ENCODE assay signal across 27 cellular contexts in the genomic region with DNA sequence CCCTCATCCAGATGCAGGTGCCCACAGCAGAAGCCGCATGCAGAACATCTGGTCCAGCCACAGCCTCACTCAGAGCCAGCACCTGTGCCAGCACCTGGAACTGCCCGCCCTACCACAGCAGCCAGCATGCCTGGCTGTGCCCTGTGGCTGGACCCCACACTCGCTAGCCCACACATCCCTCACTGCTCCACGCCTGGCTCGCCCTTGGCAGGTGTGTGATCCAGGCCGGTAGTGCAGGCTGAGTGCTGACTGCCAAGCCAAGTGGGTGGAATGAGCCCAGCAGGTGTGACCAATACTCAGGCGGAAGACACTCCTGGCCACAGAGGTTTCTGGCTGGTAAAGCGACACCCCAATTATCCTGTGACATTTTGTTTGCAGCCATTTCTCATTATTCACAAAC.
"Had no signal": no experiment of that assay in that cellular context is flagged by ENCODE, and none has a peak within 500 bp of the region (broad histone marks: within the 10 kb centered on the region; RNA-seq: fewer than 3 reads in every experiment).

No MANE protein-coding gene starts in this region.

- H3K9me3 Mint-ChIP-seq: activated CD4-positive, alpha-beta T cell treated with anti-CD3 and anti-CD28 coated beads, Interleukin-2, amount 10 ng/mL, durations not matched to agents 7 days and 5 days; activated naive CD4-positive, alpha-beta T cell treated with anti-CD3 and anti-CD28 coated beads, Interleukin-2, amount 50 U/mL, for 24 hours; activated naive CD8-positive, alpha-beta T cell treated with anti-CD3 and anti-CD28 coated beads, Interleukin-2, amount 10 ng/mL, durations not matched to agents 7 days and 5 days had no signal

- H3K27me3 ChIP-seq: ascending aorta, cardiac muscle cell had no signal

- H3K27ac ChIP-seq: ascending aorta, cardiac muscle cell had no signal

- H3K27ac Mint-ChIP-seq: activated CD4-positive, alpha-beta T cell treated with anti-CD3 and anti-CD28 coated beads for 36 hours; activated CD4-positive, alpha-beta T cell treated with anti-CD3 and anti-CD28 coated beads, Interleukin-2, amount 10 ng/mL, durations not matched to agents 7 days and 5 days; activated CD8-positive, alpha-beta T cell treated with anti-CD3 and anti-CD28 coated beads, Interleukin-2, amount 10 ng/mL, durations not matched to agents 7 days and 5 days; activated naive CD4-positive, alpha-beta T cell treated with anti-CD3 and anti-CD28 coated beads, Interleukin-2, amount 50 U/mL, for 24 hours; activated naive CD8-positive, alpha-beta T cell treated with anti-CD3 and anti-CD28 coated beads, Interleukin-2, amount 10 ng/mL, durations not matched to agents 7 days and 5 days; activated T-cell treated with anti-CD3 and anti-CD28 coated beads, Interleukin-2, amount 50 U/mL, for 24 hours; activated T-helper 2 cell treated with anti-CD3 and anti-CD28 coated beads, Interferon-gamma antibody, Interleukin-2, Interleukin-4, amounts not matched to agents 10 μg/mL and 5 μg/mL and 100 μg/mL, durations not matched to agents 14 hours and 24 hours and 36 hours had no signal

- H3K4me3 ChIP-seq: ascending aorta, cardiac muscle cell, K562 had no signal

- H3K36me3 ChIP-seq: ascending aorta, cardiac muscle cell had no signal

- H3K4me3 Mint-ChIP-seq: activated CD4-positive, alpha-beta T cell treated with anti-CD3 and anti-CD28 coated beads for 36 hours; activated CD4-positive, alpha-beta T cell treated with anti-CD3 and anti-CD28 coated beads, Interleukin-2, amount 10 ng/mL, durations not matched to agents 7 days and 5 days; activated CD8-positive, alpha-beta T cell treated with anti-CD3 and anti-CD28 coated beads, Interleukin-2, amount 10 ng/mL, durations not matched to agents 7 days and 5 days; activated naive CD4-positive, alpha-beta T cell treated with anti-CD3 and anti-CD28 coated beads, Interleukin-2, amount 50 U/mL, for 24 hours; activated naive CD8-positive, alpha-beta T cell treated with anti-CD3 and anti-CD28 coated beads, Interleukin-2, amount 10 ng/mL, durations not matched to agents 7 days and 5 days; activated T-cell treated with anti-CD3 and anti-CD28 coated beads, Interleukin-2, amount 50 U/mL, for 24 hours; central memory CD8-positive, alpha-beta T cell had no signal

- H3K4me1 Mint-ChIP-seq: activated CD4-positive, alpha-beta T cell treated with anti-CD3 and anti-CD28 coated beads for 36 hours; activated CD4-positive, alpha-beta T cell treated with anti-CD3 and anti-CD28 coated beads, Interleukin-2, amount 10 ng/mL, durations not matched to agents 7 days and 5 days; activated naive CD4-positive, alpha-beta T cell treated with anti-CD3 and anti-CD28 coated beads, Interleukin-2, amount 50 U/mL, for 24 hours; activated naive CD8-positive, alpha-beta T cell treated with anti-CD3 and anti-CD28 coated beads, Interleukin-2, amount 10 ng/mL, durations not matched to agents 7 days and 5 days; central memory CD8-positive, alpha-beta T cell had no signal

- H3K9me3 ChIP-seq: ascending aorta had no signal

- DNase-seq: activated CD4-positive, alpha-beta T cell treated with anti-CD3 and anti-CD28 coated beads for 36 hours; activated CD4-positive, alpha-beta T cell treated with anti-CD3 and anti-CD28 coated beads, Interleukin-2, amount 10 ng/mL, durations not matched to agents 7 days and 5 days; activated CD4-positive, alpha-beta T cell treated with anti-CD3 and anti-CD28 coated beads, Interleukin-2, amount 50 U/mL, for 48 hours; activated CD8-positive, alpha-beta T cell treated with anti-CD3 and anti-CD28 coated beads, Interleukin-2, amount 10 ng/mL, durations not matched to agents 7 days and 5 days; activated gamma-delta T cell; activated naive CD4-positive, alpha-beta T cell treated with Interleukin-2 at 50 U/mL for 16 hours; activated naive CD8-positive, alpha-beta T cell treated with anti-CD3 and anti-CD28 coated beads, Interleukin-2, amount 10 ng/mL, durations not matched to agents 7 days and 5 days; activated T-cell treated with anti-CD3 and anti-CD28 coated beads, Interleukin-2, amount 50 U/mL, for 24 hours; amygdala; NCI-H1092 treated with DMSO at 0.1 percent for 48 hours; NCI-H1417; NCI-H146; NCI-H187 treated with DMSO at 0.1 percent for 48 hours; NCI-H2171; NCI-H510A; NCI-H526; NCI-H748 treated with DMSO at 0.1 percent for 48 hours; SHP77 treated with DMSO at 0.1 percent for 48 hours; T-helper 1 cell; T-helper 2 cell; T-helper 9 cell had no signal

- H3K27me3 Mint-ChIP-seq: activated CD4-positive, alpha-beta T cell treated with anti-CD3 and anti-CD28 coated beads for 36 hours; activated CD4-positive, alpha-beta T cell treated with anti-CD3 and anti-CD28 coated beads, Interleukin-2, amount 10 ng/mL, durations not matched to agents 7 days and 5 days; activated naive CD4-positive, alpha-beta T cell treated with anti-CD3 and anti-CD28 coated beads, Interleukin-2, amount 50 U/mL, for 24 hours; activated naive CD8-positive, alpha-beta T cell treated with anti-CD3 and anti-CD28 coated beads, Interleukin-2, amount 10 ng/mL, durations not matched to agents 7 days and 5 days; activated T-cell treated with anti-CD3 and anti-CD28 coated beads, Interleukin-2, amount 50 U/mL, for 24 hours; central memory CD8-positive, alpha-beta T cell had no signal

- H3K36me3 Mint-ChIP-seq: activated naive CD4-positive, alpha-beta T cell treated with anti-CD3 and anti-CD28 coated beads, Interleukin-2, amount 50 U/mL, for 24 hours; activated naive CD8-positive, alpha-beta T cell treated with anti-CD3 and anti-CD28 coated beads, Interleukin-2, amount 10 ng/mL, durations not matched to agents 7 days and 5 days had no signal

- H3K4me1 ChIP-seq: ascending aorta had no signal
